ENCODE assay signal across 16 cellular contexts in genomic region chr13:90477194-90477593, GRCh38.
DNase-seq lines count a peak whose midpoint lies in the region; ATAC-seq and TF ChIP-seq lines count a peak whose summit lies in the region.
"Had no signal": no experiment of that assay in that cellular context is flagged by ENCODE, and none has a peak within 500 bp of the region (broad histone marks: within the 10 kb centered on the region; RNA-seq: fewer than 3 reads in every experiment).

No MANE protein-coding gene starts in this region.

- ATAC-seq in HG03097 (IDR thresholded peaks at IDR 0.05; ENCODE audit: low FRiP score, unreplicated experiment): no peak
- ATAC-seq: CD8-positive, alpha-beta T cell; GM12878 had no signal

- no peaks in the 10 kb centered on the region for H3K27me3 Mint-ChIP-seq in activated CD4-positive, alpha-beta T cell treated with anti-CD3 and anti-CD28 coated beads, Interleukin-2, amount 10 ng/mL, durations not matched to agents 24 days and 14 days
- H3K27me3 Mint-ChIP-seq: B cell had no signal

- no peaks in the 10 kb centered on the region for H3K4me1 Mint-ChIP-seq in activated CD4-positive, alpha-beta T cell treated with anti-CD3 and anti-CD28 coated beads, Interleukin-2, amount 10 ng/mL, durations not matched to agents 24 days and 14 days
- H3K4me1 Mint-ChIP-seq: B cell, H9 had no signal

- no peak overlapping the region for H3K4me3 Mint-ChIP-seq in activated CD4-positive, alpha-beta T cell treated with anti-CD3 and anti-CD28 coated beads, Interleukin-2, amount 10 ng/mL, durations not matched to agents 24 days and 14 days
- H3K4me3 Mint-ChIP-seq: B cell; CD8-positive, alpha-beta T cell; H9 had no signal

- no peaks in the 10 kb centered on the region for H3K36me3 Mint-ChIP-seq in activated CD4-positive, alpha-beta T cell treated with anti-CD3 and anti-CD28 coated beads, Interleukin-2, amount 10 ng/mL, durations not matched to agents 24 days and 14 days (ENCODE audit: low read depth)
- H3K36me3 Mint-ChIP-seq: CD8-positive, alpha-beta T cell had no signal

- intact Hi-C loops in activated CD4-positive, alpha-beta T cell treated with anti-CD3 and anti-CD28 coated beads, Interleukin-2, amount 10 ng/mL, durations not matched to agents 24 days and 14 days (cut with micrococcal nuclease): no loop called here

- H3K27ac Mint-ChIP-seq in activated CD4-positive, alpha-beta T cell treated with anti-CD3 and anti-CD28 coated beads, Interleukin-2, amount 10 ng/mL, durations not matched to agents 24 days and 14 days: no peak overlapping the region
- H3K27ac Mint-ChIP-seq: B cell; CD8-positive, alpha-beta T cell; H9 had no signal

- peak; percentile 12 for DNase-seq in cerebellar cortex (ENCODE audit: low spot score)
- peak; percentile 11 for DNase-seq in inferior parietal cortex (ENCODE audit: extremely low spot score)
- no peak for DNase-seq in kidney glomerular epithelial cell (lab: John Stamatoyannopoulos, UW)
- no peak for DNase-seq in activated CD4-positive, alpha-beta T cell treated with anti-CD3 and anti-CD28 coated beads, Interleukin-2, amount 10 ng/mL, durations not matched to agents 24 days and 14 days
- DNase-seq in AG08395 (ENCODE audit: low spot score): no peak
- DNase-seq: 8988T; Calu3; CD8-positive, alpha-beta T cell; DMS79 treated with DMSO at 0.1 percent for 48 hours; H9; IMR-90 had no signal

- no peak for TF ChIP-seq CTCF in VCaP (conservative IDR thresholded peaks at IDR 0.05)

- H3K27ac ChIP-seq in VCaP: peak overlapping the region; percentile 50
- H3K27ac ChIP-seq: BLaER1 treated with 17β-estradiol and CSF1 and Interleukin-3, amounts not matched to agents 10 nM and 100 nM had no signal

- peaks cover 7% of the 10 kb centered on the region for H3K9me3 Mint-ChIP-seq in activated CD4-positive, alpha-beta T cell treated with anti-CD3 and anti-CD28 coated beads, Interleukin-2, amount 10 ng/mL, durations not matched to agents 24 days and 14 days

Comparison
In these comparisons a context has a peak if more than half of its experiments do, and no peak if none do; other contexts are left out.
1. DNase-seq: peak in cerebellar cortex (single experiment) and inferior parietal cortex (single experiment); none in kidney glomerular epithelial cell (single experiment), activated CD4-positive, alpha-beta T cell treated with anti-CD3 and anti-CD28 coated beads, Interleukin-2, amount 10 ng/mL, durations not matched to agents 24 days and 14 days (single experiment) and AG08395 (single experiment).